Comparison of ENCODE assay signal across 1 cellular context in genomic region chr1:153699116-153699515, GRCh38.
TF ChIP-seq lines count a peak whose summit lies in the region.

No MANE protein-coding gene starts in this region.

TF ChIP-seq in SK-N-SH, 30 proteins besides CTCF, POLR2A, EP300 and RAD21 (continued from another document):
- TF ChIP-seq RXRA (IDR thresholded peaks at IDR 0.05; ENCODE audit: borderline replicate concordance, low read depth) (no peak), MAX (IDR thresholded peaks at IDR 0.05; ENCODE audit: low read depth) (no peak), EZH2phosphoT487 (IDR thresholded peaks at IDR 0.05; ENCODE audit: borderline replicate concordance, low read depth) (no peak), MXI1 (IDR thresholded peaks at IDR 0.05; ENCODE audit: low read depth, low read length) (no peak), FOXM1 (IDR thresholded peaks at IDR 0.05; ENCODE audit: low read depth) (no peak), FOXJ3 (CRISPR knock-in tag; IDR thresholded peaks at IDR 0.05) (no peak), USF2 (IDR thresholded peaks at IDR 0.05; ENCODE audit: borderline replicate concordance, low read depth, low read length) (no peak)
TF ChIP-seq in SK-N-SH: peak in this region for 0.
